ENCODE assay signal across 1 cellular context in the genomic region with DNA sequence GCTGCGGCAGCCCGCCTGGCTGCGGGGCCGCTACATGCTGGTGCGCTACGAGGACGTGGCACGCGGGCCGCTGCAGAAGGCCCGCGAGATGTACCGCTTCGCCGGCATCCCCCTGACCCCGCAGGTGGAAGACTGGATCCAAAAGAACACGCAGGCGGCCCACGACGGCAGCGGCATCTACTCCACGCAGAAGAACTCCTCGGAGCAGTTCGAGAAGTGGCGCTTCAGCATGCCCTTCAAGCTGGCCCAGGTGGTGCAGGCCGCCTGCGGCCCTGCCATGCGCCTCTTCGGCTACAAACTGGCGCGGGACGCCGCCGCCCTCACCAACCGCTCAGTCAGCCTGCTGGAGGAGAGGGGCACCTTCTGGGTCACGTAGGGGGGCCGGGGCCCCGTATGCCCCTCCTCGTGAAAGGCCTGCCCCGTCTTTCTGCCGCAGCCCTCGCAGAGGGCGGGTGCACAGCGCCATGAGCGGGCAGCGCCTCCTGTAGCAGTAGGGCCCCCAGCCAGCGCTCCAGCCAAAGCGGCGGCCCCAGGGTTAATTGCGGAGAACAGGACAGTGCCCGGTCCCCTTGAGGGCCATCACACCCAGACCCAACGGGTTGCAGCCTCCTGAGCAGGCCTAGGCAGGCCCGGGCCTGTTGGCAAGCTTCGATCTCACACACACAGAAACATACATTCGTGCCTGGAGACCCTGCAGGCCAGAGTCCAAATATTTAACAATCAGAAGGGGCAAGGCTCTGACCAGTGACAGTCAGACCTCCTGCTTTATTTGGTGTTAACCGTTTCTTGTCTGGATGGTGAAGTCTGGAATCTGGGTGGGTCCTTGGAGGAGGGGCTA.
TF ChIP-seq lines count a peak whose summit lies in the region.

No MANE protein-coding gene starts in this region.

TF ChIP-seq in GM23338, 12 proteins besides CTCF, POLR2A, EP300 and RAD21 (continued from another document):
- TF ChIP-seq, protein P1, sequence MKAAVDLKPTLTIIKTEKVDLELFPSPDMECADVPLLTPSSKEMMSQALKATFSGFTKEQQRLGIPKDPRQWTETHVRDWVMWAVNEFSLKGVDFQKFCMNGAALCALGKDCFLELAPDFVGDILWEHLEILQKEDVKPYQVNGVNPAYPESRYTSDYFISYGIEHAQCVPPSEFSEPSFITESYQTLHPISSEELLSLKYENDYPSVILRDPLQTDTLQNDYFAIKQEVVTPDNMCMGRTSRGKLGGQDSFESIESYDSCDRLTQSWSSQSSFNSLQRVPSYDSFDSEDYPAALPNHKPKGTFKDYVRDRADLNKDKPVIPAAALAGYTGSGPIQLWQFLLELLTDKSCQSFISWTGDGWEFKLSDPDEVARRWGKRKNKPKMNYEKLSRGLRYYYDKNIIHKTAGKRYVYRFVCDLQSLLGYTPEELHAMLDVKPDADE (IDR thresholded peaks at IDR 0.05): no peak
- TF ChIP-seq POLR2AphosphoS5 (IDR thresholded peaks at IDR 0.05; ENCODE audit: low read depth) (no peak), NANOG (IDR thresholded peaks at IDR 0.05; ENCODE audit: borderline replicate concordance) (no peak), REST (IDR thresholded peaks at IDR 0.05; ENCODE audit: unreplicated experiment) (no peak), STAT1 (IDR thresholded peaks at IDR 0.05; ENCODE audit: unreplicated experiment) (no peak), CREB1 (CRISPR knock-in tag; IDR thresholded peaks at IDR 0.05; ENCODE audit: low read depth) (no peak), JUNB (IDR thresholded peaks at IDR 0.05; ENCODE audit: unreplicated experiment) (no peak), ZNF114 (CRISPR knock-in tag; IDR thresholded peaks at IDR 0.05) (no peak)
- TF ChIP-seq, protein P2, sequence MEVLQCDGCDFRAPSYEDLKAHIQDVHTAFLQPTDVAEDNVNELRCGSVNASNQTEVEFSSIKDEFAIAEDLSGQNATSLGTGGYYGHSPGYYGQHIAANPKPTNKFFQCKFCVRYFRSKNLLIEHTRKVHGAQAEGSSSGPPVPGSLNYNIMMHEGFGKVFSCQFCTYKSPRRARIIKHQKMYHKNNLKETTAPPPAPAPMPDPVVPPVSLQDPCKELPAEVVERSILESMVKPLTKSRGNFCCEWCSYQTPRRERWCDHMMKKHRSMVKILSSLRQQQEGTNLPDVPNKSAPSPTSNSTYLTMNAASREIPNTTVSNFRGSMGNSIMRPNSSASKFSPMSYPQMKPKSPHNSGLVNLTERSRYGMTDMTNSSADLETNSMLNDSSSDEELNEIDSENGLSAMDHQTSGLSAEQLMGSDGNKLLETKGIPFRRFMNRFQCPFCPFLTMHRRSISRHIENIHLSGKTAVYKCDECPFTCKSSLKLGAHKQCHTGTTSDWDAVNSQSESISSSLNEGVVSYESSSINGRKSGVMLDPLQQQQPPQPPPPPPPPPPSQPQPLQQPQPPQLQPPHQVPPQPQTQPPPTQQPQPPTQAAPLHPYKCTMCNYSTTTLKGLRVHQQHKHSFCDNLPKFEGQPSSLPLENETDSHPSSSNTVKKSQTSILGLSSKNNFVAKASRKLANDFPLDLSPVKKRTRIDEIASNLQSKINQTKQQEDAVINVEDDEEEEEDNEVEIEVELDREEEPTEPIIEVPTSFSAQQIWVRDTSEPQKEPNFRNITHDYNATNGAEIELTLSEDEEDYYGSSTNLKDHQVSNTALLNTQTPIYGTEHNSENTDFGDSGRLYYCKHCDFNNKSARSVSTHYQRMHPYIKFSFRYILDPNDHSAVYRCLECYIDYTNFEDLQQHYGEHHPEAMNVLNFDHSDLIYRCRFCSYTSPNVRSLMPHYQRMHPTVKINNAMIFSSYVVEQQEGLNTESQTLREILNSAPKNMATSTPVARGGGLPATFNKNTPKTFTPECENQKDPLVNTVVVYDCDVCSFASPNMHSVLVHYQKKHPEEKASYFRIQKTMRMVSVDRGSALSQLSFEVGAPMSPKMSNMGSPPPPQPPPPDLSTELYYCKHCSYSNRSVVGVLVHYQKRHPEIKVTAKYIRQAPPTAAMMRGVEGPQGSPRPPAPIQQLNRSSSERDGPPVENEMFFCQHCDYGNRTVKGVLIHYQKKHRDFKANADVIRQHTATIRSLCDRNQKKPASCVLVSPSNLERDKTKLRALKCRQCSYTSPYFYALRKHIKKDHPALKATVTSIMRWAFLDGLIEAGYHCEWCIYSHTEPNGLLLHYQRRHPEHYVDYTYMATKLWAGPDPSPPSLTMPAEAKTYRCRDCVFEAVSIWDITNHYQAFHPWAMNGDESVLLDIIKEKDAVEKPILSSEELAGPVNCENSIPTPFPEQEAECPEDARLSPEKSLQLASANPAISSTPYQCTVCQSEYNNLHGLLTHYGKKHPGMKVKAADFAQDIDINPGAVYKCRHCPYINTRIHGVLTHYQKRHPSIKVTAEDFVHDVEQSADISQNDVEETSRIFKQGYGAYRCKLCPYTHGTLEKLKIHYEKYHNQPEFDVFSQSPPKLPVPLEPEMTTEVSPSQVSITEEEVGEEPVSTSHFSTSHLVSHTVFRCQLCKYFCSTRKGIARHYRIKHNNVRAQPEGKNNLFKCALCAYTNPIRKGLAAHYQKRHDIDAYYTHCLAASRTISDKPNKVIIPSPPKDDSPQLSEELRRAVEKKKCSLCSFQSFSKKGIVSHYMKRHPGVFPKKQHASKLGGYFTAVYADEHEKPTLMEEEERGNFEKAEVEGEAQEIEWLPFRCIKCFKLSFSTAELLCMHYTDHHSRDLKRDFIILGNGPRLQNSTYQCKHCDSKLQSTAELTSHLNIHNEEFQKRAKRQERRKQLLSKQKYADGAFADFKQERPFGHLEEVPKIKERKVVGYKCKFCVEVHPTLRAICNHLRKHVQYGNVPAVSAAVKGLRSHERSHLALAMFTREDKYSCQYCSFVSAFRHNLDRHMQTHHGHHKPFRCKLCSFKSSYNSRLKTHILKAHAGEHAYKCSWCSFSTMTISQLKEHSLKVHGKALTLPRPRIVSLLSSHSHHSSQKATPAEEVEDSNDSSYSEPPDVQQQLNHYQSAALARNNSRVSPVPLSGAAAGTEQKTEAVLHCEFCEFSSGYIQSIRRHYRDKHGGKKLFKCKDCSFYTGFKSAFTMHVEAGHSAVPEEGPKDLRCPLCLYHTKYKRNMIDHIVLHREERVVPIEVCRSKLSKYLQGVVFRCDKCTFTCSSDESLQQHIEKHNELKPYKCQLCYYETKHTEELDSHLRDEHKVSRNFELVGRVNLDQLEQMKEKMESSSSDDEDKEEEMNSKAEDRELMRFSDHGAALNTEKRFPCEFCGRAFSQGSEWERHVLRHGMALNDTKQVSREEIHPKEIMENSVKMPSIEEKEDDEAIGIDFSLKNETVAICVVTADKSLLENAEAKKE (CRISPR knock-in tag; IDR thresholded peaks at IDR 0.05): no peak
